Comparison of ENCODE assay signal across 1 cellular context in the genomic region with DNA sequence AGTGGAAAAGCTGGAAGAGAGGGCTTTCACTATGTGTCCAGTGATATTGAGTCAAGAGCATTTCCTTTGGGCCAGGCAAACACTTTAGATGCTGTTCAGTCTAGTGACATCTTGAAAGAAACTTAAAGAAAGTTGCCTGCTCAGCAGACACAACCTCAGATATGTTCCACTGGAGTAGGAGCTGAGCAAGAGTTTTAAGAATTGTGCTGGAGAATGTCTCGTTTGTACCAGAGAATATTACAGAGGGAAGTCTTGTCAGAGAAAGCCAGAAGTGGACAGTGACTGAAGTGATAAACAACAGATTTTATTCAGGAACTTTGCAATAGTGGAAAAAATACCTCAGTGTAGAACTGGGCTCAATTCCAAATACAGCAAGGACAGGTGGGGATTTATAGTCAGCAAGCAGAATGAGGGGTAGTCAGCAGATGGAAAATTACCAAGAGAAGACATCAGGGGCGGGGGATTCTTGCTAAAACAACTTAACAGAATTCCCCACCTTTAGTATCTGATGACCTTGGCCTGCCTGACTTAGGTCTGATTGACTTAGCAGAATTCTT.
TF ChIP-seq lines count a peak whose summit lies in the region.

No MANE protein-coding gene starts in this region.

TF ChIP-seq in K562, 482 proteins besides CTCF, POLR2A, EP300 and RAD21:
- no peak for TF ChIP-seq ETV1 (tag; conservative IDR thresholded peaks at IDR 0.05; ENCODE audit: low read depth)
- TF ChIP-seq RFX5 (IDR thresholded peaks at IDR 0.05; ENCODE audit: low read depth, low read length) = no peak
- TF ChIP-seq, protein P1, sequence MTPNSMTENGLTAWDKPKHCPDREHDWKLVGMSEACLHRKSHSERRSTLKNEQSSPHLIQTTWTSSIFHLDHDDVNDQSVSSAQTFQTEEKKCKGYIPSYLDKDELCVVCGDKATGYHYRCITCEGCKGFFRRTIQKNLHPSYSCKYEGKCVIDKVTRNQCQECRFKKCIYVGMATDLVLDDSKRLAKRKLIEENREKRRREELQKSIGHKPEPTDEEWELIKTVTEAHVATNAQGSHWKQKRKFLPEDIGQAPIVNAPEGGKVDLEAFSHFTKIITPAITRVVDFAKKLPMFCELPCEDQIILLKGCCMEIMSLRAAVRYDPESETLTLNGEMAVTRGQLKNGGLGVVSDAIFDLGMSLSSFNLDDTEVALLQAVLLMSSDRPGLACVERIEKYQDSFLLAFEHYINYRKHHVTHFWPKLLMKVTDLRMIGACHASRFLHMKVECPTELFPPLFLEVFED (CRISPR knock-in tag; conservative IDR thresholded peaks at IDR 0.05) = no peak
- peak; percentile 25; the same call in 1 of the 2 replicates for TF ChIP-seq CBFA2T3 (IDR thresholded peaks at IDR 0.05)
- TF ChIP-seq FOXA3 (CRISPR knock-in tag; conservative IDR thresholded peaks at IDR 0.05 in 1 of 2, IDR thresholded peaks at IDR 0.05 in 1 of 2) = no peak
- peak; percentile 71 for TF ChIP-seq MEIS2 (IDR thresholded peaks at IDR 0.05; ENCODE audit: partially characterized antibody)
- TF ChIP-seq, protein P2, sequence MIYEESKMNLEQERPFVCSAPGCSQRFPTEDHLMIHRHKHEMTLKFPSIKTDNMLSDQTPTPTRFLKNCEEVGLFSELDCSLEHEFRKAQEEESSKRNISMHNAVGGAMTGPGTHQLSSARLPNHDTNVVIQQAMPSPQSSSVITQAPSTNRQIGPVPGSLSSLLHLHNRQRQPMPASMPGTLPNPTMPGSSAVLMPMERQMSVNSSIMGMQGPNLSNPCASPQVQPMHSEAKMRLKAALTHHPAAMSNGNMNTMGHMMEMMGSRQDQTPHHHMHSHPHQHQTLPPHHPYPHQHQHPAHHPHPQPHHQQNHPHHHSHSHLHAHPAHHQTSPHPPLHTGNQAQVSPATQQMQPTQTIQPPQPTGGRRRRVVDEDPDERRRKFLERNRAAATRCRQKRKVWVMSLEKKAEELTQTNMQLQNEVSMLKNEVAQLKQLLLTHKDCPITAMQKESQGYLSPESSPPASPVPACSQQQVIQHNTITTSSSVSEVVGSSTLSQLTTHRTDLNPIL (CRISPR knock-in tag; IDR thresholded peaks at IDR 0.05) = no peak
- no peak for TF ChIP-seq GTF2E2 (tag; IDR thresholded peaks at IDR 0.05)
- TF ChIP-seq GATA2 (CRISPR knock-in tag; IDR thresholded peaks at IDR 0.05) = no peak
- TF ChIP-seq NFIC (IDR thresholded peaks at IDR 0.05) = peak; percentile 61
- TF ChIP-seq, protein P3, sequence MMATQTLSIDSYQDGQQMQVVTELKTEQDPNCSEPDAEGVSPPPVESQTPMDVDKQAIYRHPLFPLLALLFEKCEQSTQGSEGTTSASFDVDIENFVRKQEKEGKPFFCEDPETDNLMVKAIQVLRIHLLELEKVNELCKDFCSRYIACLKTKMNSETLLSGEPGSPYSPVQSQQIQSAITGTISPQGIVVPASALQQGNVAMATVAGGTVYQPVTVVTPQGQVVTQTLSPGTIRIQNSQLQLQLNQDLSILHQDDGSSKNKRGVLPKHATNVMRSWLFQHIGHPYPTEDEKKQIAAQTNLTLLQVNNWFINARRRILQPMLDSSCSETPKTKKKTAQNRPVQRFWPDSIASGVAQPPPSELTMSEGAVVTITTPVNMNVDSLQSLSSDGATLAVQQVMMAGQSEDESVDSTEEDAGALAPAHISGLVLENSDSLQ (IDR thresholded peaks at IDR 0.05) = peak; percentile 31; the same call in 1 of the 2 replicates
- TF ChIP-seq ZNF140 (CRISPR knock-in tag; IDR thresholded peaks at IDR 0.05) = no peak
- no peak for TF ChIP-seq ZNF780A (CRISPR knock-in tag; IDR thresholded peaks at IDR 0.05)
- no peak for TF ChIP-seq CREM (IDR thresholded peaks at IDR 0.05; ENCODE audit: low read depth)
- TF ChIP-seq ZNF316 (IDR thresholded peaks at IDR 0.05) = peak; percentile 67
- no peak for TF ChIP-seq U2AF2 (optimal IDR thresholded peaks at IDR 0.05; ENCODE audit: low read depth, low read length)
- no peak for TF ChIP-seq ZNF431 (CRISPR knock-in tag; IDR thresholded peaks at IDR 0.05)
- no peak for TF ChIP-seq MYBL2 (IDR thresholded peaks at IDR 0.05; ENCODE audit: low read depth)
- no peak for TF ChIP-seq MYBL2 (CRISPR knock-in tag; IDR thresholded peaks at IDR 0.05; ENCODE audit: borderline replicate concordance)
- no peak for TF ChIP-seq JUNB (CRISPR knock-in tag; conservative IDR thresholded peaks at IDR 0.05)
- no peak for TF ChIP-seq NEUROD1 (IDR thresholded peaks at IDR 0.05; ENCODE audit: borderline replicate concordance, low read depth, low read length, partially characterized antibody)
- TF ChIP-seq POLR3A (IDR thresholded peaks at IDR 0.05; ENCODE audit: borderline replicate concordance, extremely low read depth, insufficient read depth, insufficient read length) = no peak
- TF ChIP-seq, protein P4, sequence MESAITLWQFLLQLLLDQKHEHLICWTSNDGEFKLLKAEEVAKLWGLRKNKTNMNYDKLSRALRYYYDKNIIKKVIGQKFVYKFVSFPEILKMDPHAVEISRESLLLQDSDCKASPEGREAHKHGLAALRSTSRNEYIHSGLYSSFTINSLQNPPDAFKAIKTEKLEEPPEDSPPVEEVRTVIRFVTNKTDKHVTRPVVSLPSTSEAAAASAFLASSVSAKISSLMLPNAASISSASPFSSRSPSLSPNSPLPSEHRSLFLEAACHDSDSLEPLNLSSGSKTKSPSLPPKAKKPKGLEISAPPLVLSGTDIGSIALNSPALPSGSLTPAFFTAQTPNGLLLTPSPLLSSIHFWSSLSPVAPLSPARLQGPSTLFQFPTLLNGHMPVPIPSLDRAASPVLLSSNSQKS (CRISPR knock-in tag; IDR thresholded peaks at IDR 0.05) = no peak
